Comparison of ENCODE assay signal across 3 cellular contexts in the genomic region with DNA sequence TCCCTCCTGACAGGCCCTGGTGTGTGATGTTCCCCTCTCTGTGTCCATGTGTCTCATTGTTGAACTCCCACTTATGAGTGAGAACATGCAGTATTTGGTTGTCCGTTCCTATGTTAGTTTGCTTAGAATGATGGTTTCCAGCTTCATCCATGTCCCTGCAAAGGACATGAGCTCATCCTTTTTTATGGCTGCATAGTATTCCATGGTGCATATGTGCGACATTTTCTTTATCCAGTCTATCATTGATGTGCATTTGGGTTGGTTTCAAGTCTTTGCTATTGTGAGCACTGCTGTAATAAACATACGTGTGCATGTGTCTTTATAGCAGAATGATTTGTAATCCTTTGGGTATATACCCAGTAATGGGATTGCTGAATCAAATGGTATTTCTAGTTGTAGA.
DNase-seq lines count a peak whose midpoint lies in the region; ATAC-seq, FAIRE-seq and TF ChIP-seq lines count a peak whose summit lies in the region.
"Not testable (repeated sequence)": the region's sequence is repeated elsewhere in the genome, so short reads cannot be mapped to it uniquely, and the experiment has no call there.

No MANE protein-coding gene starts in this region.

- H3K4me2 ChIP-seq in K562 (ENCODE audit: insufficient read depth, low read length) = not testable (repeated sequence)

- not testable (repeated sequence) for H3K27ac ChIP-seq in HEK293 (ENCODE audit: extremely low read depth, low read depth, low read length); K562 (ENCODE audit: extremely low read depth, low read depth, low read length); endodermal cell (ENCODE audit: low read depth, low read length)

- not testable (repeated sequence) for H3K36me3 ChIP-seq in HEK293 (ENCODE audit: control insufficient read depth in 2 of 2, insufficient read depth in 1 of 2, low read length in 2 of 2); K562 (ENCODE audit: control insufficient read depth, insufficient read depth, low read length); endodermal cell (ENCODE audit: control insufficient read depth, insufficient read depth, low read length)

- H2AFZ ChIP-seq in K562 (ENCODE audit: low read depth, low read length) = not testable (repeated sequence)

- H3K27me3 Mint-ChIP-seq in endodermal cell (ENCODE audit: insufficient read depth) = not testable (repeated sequence)

- not testable (repeated sequence) for DNase-seq in K562 (ENCODE audit: extremely low read depth in 1 of 4, low spot score in 3 of 4)
- peak; percentile 1 for DNase-seq in endodermal cell

- H3K9me3 Mint-ChIP-seq in endodermal cell = not testable (repeated sequence)

- not testable (repeated sequence) for H3K4me3 Mint-ChIP-seq in endodermal cell

- intact Hi-C loops in K562 (cut with micrococcal nuclease) = not testable (repeated sequence)

- in situ Hi-C loops in K562 (cut with MboI) = not testable (repeated sequence)

- POLR2A ChIA-PET in HEK293 (lab: Yijun Ruan, JAX); K562 (lab: Yijun Ruan, JAX): not testable (repeated sequence)

- not testable (repeated sequence) for TF ChIP-seq POLR2A in K562 (conservative IDR thresholded peaks at IDR 0.05)

- not testable (repeated sequence) for H3K4me3 ChIP-seq in HEK293 (ENCODE audit: low read depth, low read length); K562; endodermal cell (ENCODE audit: low read length)

- CTCF ChIA-PET in HEK293 (lab: Yijun Ruan, JAX); K562 (lab: Yijun Ruan, JAX; ENCODE audit: low intra/inter-chr PET ratio): not testable (repeated sequence)

- peaks cover 0 to 16% of the 10 kb centered on the region in 2 experiments; a peak in 3 of 5 replicates for H3K27me3 ChIP-seq in K562 (ENCODE audit: control insufficient read depth in 2 of 2, insufficient read depth in 2 of 2, low read length in 2 of 2)
- H3K27me3 ChIP-seq in endodermal cell (ENCODE audit: control insufficient read depth, insufficient read depth, low read length, poor library complexity, severe bottlenecking) = not testable (repeated sequence)

- TF ChIP-seq RAD21 in K562 (CRISPR knock-in tag; conservative IDR thresholded peaks at IDR 0.05 in 1 of 2, IDR thresholded peaks at IDR 0.05 in 1 of 2) = not testable (repeated sequence)

- H3K4me1 Mint-ChIP-seq in endodermal cell = not testable (repeated sequence)

- BruUV-seq in K562 (replicated peaks; lab: Mats Ljungman, UMichigan) = not testable (repeated sequence)

- ATAC-seq in K562 = not testable (repeated sequence)

- not testable (repeated sequence) for H3K9ac ChIP-seq in K562 (ENCODE audit: insufficient read depth in 1 of 2, low read depth in 2 of 2, low read length in 2 of 2); endodermal cell (ENCODE audit: extremely low read depth, low read length, poor library complexity, severe bottlenecking)

- not testable (repeated sequence) for TF ChIP-seq EP300 in K562 (IDR thresholded peaks at IDR 0.05; ENCODE audit: low read length)

- not testable (repeated sequence) for FAIRE-seq in K562 (lab: Jason Lieb, UNC)

- H3K27ac Mint-ChIP-seq in endodermal cell = not testable (repeated sequence)

- not testable (repeated sequence) for H3K36me3 Mint-ChIP-seq in endodermal cell (ENCODE audit: low read depth)

- H4K20me1 ChIP-seq in K562 (replicated peaks; ENCODE audit: control insufficient read depth, insufficient read depth, low read length) = not testable (repeated sequence)

- not testable (repeated sequence) for H3K79me2 ChIP-seq in K562 (ENCODE audit: control insufficient read depth, insufficient read depth, low read length)

- not testable (repeated sequence) for TF ChIP-seq CTCF in HEK293 (tag by site-specific recombination; IDR thresholded peaks at IDR 0.05); K562 (IDR thresholded peaks at IDR 0.05 in 2 of 3, conservative IDR thresholded peaks at IDR 0.05 in 1 of 3; ENCODE audit: insufficient read depth in 2 of 3, low read depth in 1 of 3, low read length in 3 of 3); endodermal cell (conservative IDR thresholded peaks at IDR 0.05)

- H3K9me1 ChIP-seq in K562 (ENCODE audit: control insufficient read depth, insufficient read depth, low read length) = not testable (repeated sequence)

- 0% methylated on average over 3 of the region's 3 CpGs for WGBS in K562 (ENCODE audit: insufficient coverage, low coverage, missing lambda C conversion rate)
- WGBS in endodermal cell (ENCODE audit: insufficient coverage in 1 of 2, insufficient read length in 1 of 2), 2 experiments = 92 to 95% methylated on average over 2 to 3 of the region's 3 CpGs

- not testable (repeated sequence) for H3K9me3 ChIP-seq in HEK293 (ENCODE audit: control insufficient read depth, insufficient read depth, low read depth, low read length); K562 (replicated peaks; ENCODE audit: control insufficient read depth, insufficient read depth, low read depth, low read length); endodermal cell (ENCODE audit: control insufficient read depth, low read length)

- H3K4me1 ChIP-seq in HEK293 (ENCODE audit: control insufficient read depth, insufficient read depth, low read length); K562 (replicated peaks in 1 of 2; ENCODE audit: control insufficient read depth in 2 of 2, insufficient read depth in 2 of 2, low read length in 2 of 2); endodermal cell (ENCODE audit: control insufficient read depth, insufficient read depth, low read length): not testable (repeated sequence)

TF ChIP-seq in HEK293, 187 proteins besides CTCF, POLR2A, EP300 and RAD21:
- TF ChIP-seq ZNF146 (tag by site-specific recombination; IDR thresholded peaks at IDR 0.05) = peak; percentile 69; the same call in 1 of the 2 replicates
- TF ChIP-seq, protein P1, sequence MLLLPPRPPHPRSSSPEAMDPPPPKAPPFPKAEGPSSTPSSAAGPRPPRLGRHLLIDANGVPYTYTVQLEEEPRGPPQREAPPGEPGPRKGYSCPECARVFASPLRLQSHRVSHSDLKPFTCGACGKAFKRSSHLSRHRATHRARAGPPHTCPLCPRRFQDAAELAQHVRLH (tag by site-specific recombination; IDR thresholded peaks at IDR 0.05) = 0 out of 2 replicates have a peak, but pooled peaks have one; percentile 45

TF ChIP-seq in K562, 482 proteins besides CTCF, POLR2A, EP300 and RAD21:
- TF ChIP-seq BCOR (IDR thresholded peaks at IDR 0.05) (0 out of 2 replicates have a peak, but pooled peaks have one; percentile 25), ZNF146 (CRISPR knock-in tag; IDR thresholded peaks at IDR 0.05; ENCODE audit: unreplicated experiment) (peak; percentile 85)
